Comparison of ENCODE assay signal across 8 cellular contexts in the genomic region with DNA sequence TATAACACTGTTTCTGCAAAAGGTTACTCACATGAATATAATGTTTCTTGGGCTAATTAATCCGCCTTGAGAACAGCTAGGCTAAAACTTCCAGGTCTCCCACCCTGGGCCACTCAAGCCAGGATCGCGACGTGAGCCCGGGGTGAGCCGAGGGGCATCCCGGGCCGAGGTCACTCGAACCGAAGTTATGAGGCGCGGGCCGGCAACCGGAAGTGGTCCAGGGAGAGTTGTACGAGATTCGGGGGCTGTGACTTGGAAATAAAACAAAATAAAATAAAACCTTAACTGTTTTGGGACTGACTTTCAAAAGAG. TPM values are rescaled to one million over a fixed set of nuclear protein-coding genes. Genes with fewer than 3 reads are reported as not detected.
DNase-seq lines count a peak whose midpoint lies in the region; ATAC-seq, FAIRE-seq and TF ChIP-seq lines count a peak whose summit lies in the region.

No MANE protein-coding gene starts in this region.

- CTCF ChIA-PET in naive thymus-derived CD4-positive, alpha-beta T cell (lab: Charles Lee), result no interaction called here

- H3K9me3 ChIP-seq in naive thymus-derived CD4-positive, alpha-beta T cell (ENCODE audit: control insufficient read depth in 2 of 3, low read length in 3 of 3), result no peaks in the 10 kb centered on the region

- ATAC-seq in GM21786 (IDR thresholded peaks at IDR 0.05; ENCODE audit: unreplicated experiment), result peak; percentile 21
- no peak for ATAC-seq in naive thymus-derived CD4-positive, alpha-beta T cell

- peaks cover 30 to 61% (median 54%) of the 10 kb centered on the region in 7 donors for H3K4me1 Mint-ChIP-seq in naive thymus-derived CD4-positive, alpha-beta T cell

- H3K27me3 Mint-ChIP-seq in naive thymus-derived CD4-positive, alpha-beta T cell, result no peaks in the 10 kb centered on the region

- peaks cover 6 to 12% of the 10 kb centered on the region in 2 donors for H3K4me1 ChIP-seq in naive thymus-derived CD4-positive, alpha-beta T cell (ENCODE audit: control insufficient read depth in 2 of 2, insufficient read depth in 2 of 2, low read length in 2 of 2)

- intact Hi-C loops in dorsolateral prefrontal cortex (cut with DNase I), result loop anchor here in 1 of 2 donors (2.0 kb wide), 1 partner anchor 44 kb away; a partner anchor contains a TSS
- intact Hi-C loops in naive thymus-derived CD4-positive, alpha-beta T cell (cut with micrococcal nuclease), result loop anchor here (1.0 to 5.0 kb wide), 4 partner anchors 14 to 192 kb away; a partner anchor contains a TSS

- peak; percentile 55 for DNase-seq in D341Med (ENCODE audit: low spot score)
- peak; percentile 1 for DNase-seq in LoVo (ENCODE audit: low spot score)
- DNase-seq in dorsolateral prefrontal cortex, result no peak
- peak in 2 of 9 donors; percentile 4 to 10 for DNase-seq in naive thymus-derived CD4-positive, alpha-beta T cell
- no peak for DNase-seq in GM19239 (ENCODE audit: insufficient read length, low spot score)
- DNase-seq in H54 (ENCODE audit: insufficient read length, low spot score), result no peak
- no peak for DNase-seq in putamen (ENCODE audit: low spot score)

- FAIRE-seq in GM19239 (lab: Jason Lieb, UNC) (no peak), H54 (lab: Jason Lieb, UNC) (no peak)

- no peaks in the 10 kb centered on the region for H3K9me3 Mint-ChIP-seq in naive thymus-derived CD4-positive, alpha-beta T cell

- POLR2A ChIA-PET in naive thymus-derived CD4-positive, alpha-beta T cell (lab: Charles Lee), result interaction anchor here (0.7 to 1.5 kb wide), 4 partner anchors 12 to 193 kb away, joined by 3 to 6 read pairs (median 4); a partner anchor contains a TSS

- no peak for TF ChIP-seq CTCF in dorsolateral prefrontal cortex (IDR thresholded peaks at IDR 0.05 in 54 of 56, conservative IDR thresholded peaks at IDR 0.05 in 2 of 56; ENCODE audit: low read depth in 1 of 56, partially characterized antibody in 56 of 56)

- peaks cover 0 to 20% (median 4%) of the 10 kb centered on the region in 5 donors for H3K36me3 Mint-ChIP-seq in naive thymus-derived CD4-positive, alpha-beta T cell

- H3K27ac Mint-ChIP-seq in naive thymus-derived CD4-positive, alpha-beta T cell, result peak overlapping the region; percentile 49 to 91 (median 83)

- H3K4me3 Mint-ChIP-seq in naive thymus-derived CD4-positive, alpha-beta T cell, result peak overlapping the region; percentile 63 to 90 (median 86)

- peak overlapping the region in 49 of 59 donors; percentile 15 to 82 (median 64) for H3K27ac ChIP-seq in dorsolateral prefrontal cortex
- peak overlapping the region; percentile 77 for H3K27ac ChIP-seq in naive thymus-derived CD4-positive, alpha-beta T cell (ENCODE audit: low read depth, low read length)

- H3K36me3 ChIP-seq in naive thymus-derived CD4-positive, alpha-beta T cell (ENCODE audit: control insufficient read depth in 2 of 3, insufficient read depth in 3 of 3, low read length in 3 of 3), result peaks cover 0 to 3% (median 0%) of the 10 kb centered on the region in 3 experiments

- H3K27me3 ChIP-seq in dorsolateral prefrontal cortex, result peaks cover 0 to 22% (median 3%) of the 10 kb centered on the region in 45 donors
- H3K27me3 ChIP-seq in naive thymus-derived CD4-positive, alpha-beta T cell (ENCODE audit: control insufficient read depth in 2 of 2, insufficient read depth in 2 of 2, low read length in 2 of 2), result no peaks in the 10 kb centered on the region

- peak overlapping the region; percentile 42 to 78 (median 64) for H3K4me3 ChIP-seq in dorsolateral prefrontal cortex
- H3K4me3 ChIP-seq in naive thymus-derived CD4-positive, alpha-beta T cell (ENCODE audit: low read length), result peak overlapping the region; percentile 49

- no peak for TF ChIP-seq POLR2A in H54 (IDR thresholded peaks at IDR 0.05; ENCODE audit: low read depth, low read length)

RNA-seq across cellular contexts. Expression of a gene that starts 0.3 kb away (rescaled TPM):
- 10 to 100 TPM in 2 of 120 experiments, 1 to 10 TPM in 118; 2.1 to 11.2 (median 5.9) TPM for total RNA-seq in dorsolateral prefrontal cortex
- total RNA-seq in naive thymus-derived CD4-positive, alpha-beta T cell, result 1 to 10 TPM; 3.1 to 6.0 (median 5.1) TPM
- 10 to 100 TPM; 22.1 to 22.9 TPM for polyA plus RNA-seq in naive thymus-derived CD4-positive, alpha-beta T cell

RNA-seq across cellular contexts. Expression of a gene that starts 0.3 kb away (rescaled TPM):
- total RNA-seq in dorsolateral prefrontal cortex, result 10 to 100 TPM in 83 of 120 experiments, 1 to 10 TPM in 37; 2.4 to 21.5 (median 12.1) TPM
- 10 to 100 TPM; 10.3 to 21.5 (median 17.1) TPM for total RNA-seq in naive thymus-derived CD4-positive, alpha-beta T cell
- polyA plus RNA-seq in naive thymus-derived CD4-positive, alpha-beta T cell, result 10 to 100 TPM; 33.7 to 35.2 TPM

RNA-seq across cellular contexts. Expression of a gene that starts 0.7 kb away (rescaled TPM):
- 10 to 100 TPM; 11.5 to 27.6 (median 19.0) TPM for total RNA-seq in dorsolateral prefrontal cortex
- total RNA-seq in naive thymus-derived CD4-positive, alpha-beta T cell, result 10 to 100 TPM; 11.5 to 27.8 (median 15.2) TPM
- 10 to 100 TPM; 18.0 to 22.2 TPM for polyA plus RNA-seq in naive thymus-derived CD4-positive, alpha-beta T cell

RNA-seq across cellular contexts. Expression of a gene that starts 44.0 kb away (rescaled TPM):
- total RNA-seq in dorsolateral prefrontal cortex, result 10 to 100 TPM; 44.5 to 95.0 (median 68.8) TPM
- total RNA-seq in naive thymus-derived CD4-positive, alpha-beta T cell, result 10 to 100 TPM; 42.0 to 58.7 (median 50.1) TPM
- 100 to 1,000 TPM; 160 to 184 TPM for polyA plus RNA-seq in naive thymus-derived CD4-positive, alpha-beta T cell

RNA-seq across cellular contexts. Expression of a gene that starts 48.1 kb away (rescaled TPM):
- 10 to 100 TPM in 118 of 120 experiments, 1 to 10 TPM in 2; 8.5 to 27.1 (median 17.0) TPM for total RNA-seq in dorsolateral prefrontal cortex
- total RNA-seq in naive thymus-derived CD4-positive, alpha-beta T cell, result 1 to 10 TPM in 3 of 5 experiments, under 1 TPM in 2; 0.61 to 5.7 (median 1.1) TPM
- 1 to 10 TPM; 1.3 to 1.7 TPM for polyA plus RNA-seq in naive thymus-derived CD4-positive, alpha-beta T cell

Comparison
In these comparisons a context has a peak if more than half of its experiments do, and no peak if none do; other contexts are left out.
1. DNase-seq: peak in D341Med (single experiment) and LoVo (single experiment); none in dorsolateral prefrontal cortex (0 of 10), GM19239 (single experiment), H54 (single experiment) and putamen (single experiment).